Comparison of ENCODE assay signal across 1 cellular context in the genomic region with DNA sequence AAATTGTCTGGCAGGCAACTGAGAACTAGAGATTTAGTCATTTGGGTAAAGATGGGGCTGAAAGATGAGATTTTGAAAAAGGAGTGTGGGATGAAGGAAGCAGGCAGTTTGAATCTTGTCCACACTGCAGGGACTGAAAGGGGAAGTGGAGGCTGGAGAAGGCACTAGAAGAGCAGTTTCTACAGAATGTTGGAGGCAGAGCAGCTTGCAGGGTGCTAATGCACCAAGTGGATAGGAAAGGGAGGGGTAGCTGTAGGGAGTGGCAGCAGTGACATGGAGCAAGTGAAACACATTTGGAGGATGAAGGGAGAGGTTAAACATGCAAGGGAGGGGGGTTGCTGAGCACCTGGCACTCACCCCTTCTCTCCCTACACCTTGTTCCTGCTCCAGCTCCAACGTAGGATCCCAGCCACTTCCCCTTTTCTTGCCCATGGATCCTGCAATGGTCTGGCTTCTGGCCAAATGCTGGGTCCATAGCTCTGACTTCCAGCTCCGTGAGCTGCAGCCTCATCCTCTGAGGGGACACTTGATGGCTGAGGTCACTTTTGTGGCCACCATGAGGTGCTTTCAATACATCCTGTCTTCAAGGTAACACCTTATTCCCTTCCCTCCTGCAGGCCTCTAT.
TF ChIP-seq lines count a peak whose summit lies in the region.

No MANE protein-coding gene starts in this region.

TF ChIP-seq in HCT116, 20 proteins besides CTCF, POLR2A, EP300 and RAD21 (continued from another document):
- TF ChIP-seq, protein P1, sequence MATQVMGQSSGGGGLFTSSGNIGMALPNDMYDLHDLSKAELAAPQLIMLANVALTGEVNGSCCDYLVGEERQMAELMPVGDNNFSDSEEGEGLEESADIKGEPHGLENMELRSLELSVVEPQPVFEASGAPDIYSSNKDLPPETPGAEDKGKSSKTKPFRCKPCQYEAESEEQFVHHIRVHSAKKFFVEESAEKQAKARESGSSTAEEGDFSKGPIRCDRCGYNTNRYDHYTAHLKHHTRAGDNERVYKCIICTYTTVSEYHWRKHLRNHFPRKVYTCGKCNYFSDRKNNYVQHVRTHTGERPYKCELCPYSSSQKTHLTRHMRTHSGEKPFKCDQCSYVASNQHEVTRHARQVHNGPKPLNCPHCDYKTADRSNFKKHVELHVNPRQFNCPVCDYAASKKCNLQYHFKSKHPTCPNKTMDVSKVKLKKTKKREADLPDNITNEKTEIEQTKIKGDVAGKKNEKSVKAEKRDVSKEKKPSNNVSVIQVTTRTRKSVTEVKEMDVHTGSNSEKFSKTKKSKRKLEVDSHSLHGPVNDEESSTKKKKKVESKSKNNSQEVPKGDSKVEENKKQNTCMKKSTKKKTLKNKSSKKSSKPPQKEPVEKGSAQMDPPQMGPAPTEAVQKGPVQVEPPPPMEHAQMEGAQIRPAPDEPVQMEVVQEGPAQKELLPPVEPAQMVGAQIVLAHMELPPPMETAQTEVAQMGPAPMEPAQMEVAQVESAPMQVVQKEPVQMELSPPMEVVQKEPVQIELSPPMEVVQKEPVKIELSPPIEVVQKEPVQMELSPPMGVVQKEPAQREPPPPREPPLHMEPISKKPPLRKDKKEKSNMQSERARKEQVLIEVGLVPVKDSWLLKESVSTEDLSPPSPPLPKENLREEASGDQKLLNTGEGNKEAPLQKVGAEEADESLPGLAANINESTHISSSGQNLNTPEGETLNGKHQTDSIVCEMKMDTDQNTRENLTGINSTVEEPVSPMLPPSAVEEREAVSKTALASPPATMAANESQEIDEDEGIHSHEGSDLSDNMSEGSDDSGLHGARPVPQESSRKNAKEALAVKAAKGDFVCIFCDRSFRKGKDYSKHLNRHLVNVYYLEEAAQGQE (IDR thresholded peaks at IDR 0.05; ENCODE audit: low read depth), result no peak
- TF ChIP-seq ZNF274 (IDR thresholded peaks at IDR 0.05; ENCODE audit: low read depth, low read length), result no peak
- no peak for TF ChIP-seq YY1 (IDR thresholded peaks at IDR 0.05; ENCODE audit: extremely low read depth, insufficient replicate concordance, low read depth, low read length)
- TF ChIP-seq FOSL1 (IDR thresholded peaks at IDR 0.05; ENCODE audit: low read depth), result no peak
